ENCODE assay signal across 1 cellular context in the genomic region with DNA sequence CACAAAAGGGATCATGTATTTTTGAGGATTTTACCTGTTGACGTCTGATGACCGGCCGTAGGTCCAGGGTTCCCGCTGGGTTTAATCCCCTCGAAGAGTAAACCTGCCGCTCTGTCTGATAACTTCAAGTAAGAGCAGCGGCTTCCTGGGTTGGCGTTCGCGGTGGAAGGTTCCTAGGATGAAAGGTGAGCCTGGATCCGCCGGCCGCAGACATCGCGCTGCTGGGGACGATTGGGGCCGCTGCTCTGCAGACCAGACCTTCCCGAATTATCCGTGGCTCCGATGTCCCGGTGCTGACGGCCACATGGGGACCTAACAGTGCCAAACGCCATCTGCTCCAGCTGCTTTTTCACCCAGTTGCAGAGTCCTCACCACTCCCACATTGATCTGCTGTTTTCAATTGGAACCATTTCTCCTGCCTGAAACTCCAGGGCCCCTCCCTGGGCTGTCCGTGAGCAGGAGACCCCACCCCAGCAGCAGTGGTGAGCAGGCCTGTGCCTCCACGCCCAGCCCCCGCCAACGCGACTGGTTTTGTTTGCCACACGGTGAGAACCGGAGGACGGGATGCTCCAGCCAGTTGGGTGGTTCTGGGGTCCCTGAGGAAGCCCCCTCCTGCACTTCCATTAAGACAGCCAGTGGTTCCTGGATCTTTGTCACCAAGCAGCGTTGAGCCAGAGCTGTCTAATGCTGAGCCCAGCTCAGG.
TF ChIP-seq lines count a peak whose summit lies in the region.

No MANE protein-coding gene starts in this region.

TF ChIP-seq in K562, 482 proteins besides CTCF, POLR2A, EP300 and RAD21:
- TF ChIP-seq ZNF212 (CRISPR knock-in tag; IDR thresholded peaks at IDR 0.05) (no peak), BRD4 (IDR thresholded peaks at IDR 0.05) (no peak), SRF (CRISPR knock-in tag; IDR thresholded peaks at IDR 0.05) (no peak), ZFP30 (CRISPR knock-in tag; IDR thresholded peaks at IDR 0.05; ENCODE audit: borderline replicate concordance) (no peak), ILK (tag; IDR thresholded peaks at IDR 0.05; ENCODE audit: borderline replicate concordance, low read depth) (no peak), SETDB1 (IDR thresholded peaks at IDR 0.05; ENCODE audit: low read length) (no peak), RBM22 (IDR thresholded peaks at IDR 0.05; ENCODE audit: low read depth, low read length, poor library complexity, severe bottlenecking) (peak; percentile 64), POLR2H (tag; IDR thresholded peaks at IDR 0.05; ENCODE audit: low read depth) (no peak), PHF8 (IDR thresholded peaks at IDR 0.05; ENCODE audit: borderline replicate concordance, low read length) (no peak), ZZZ3 (IDR thresholded peaks at IDR 0.05) (no peak), POLR2G (IDR thresholded peaks at IDR 0.05; ENCODE audit: low read depth, low read length) (peak; percentile 9; the same call in 1 of the 2 replicates), MBD2 (IDR thresholded peaks at IDR 0.05; ENCODE audit: borderline replicate concordance, low read depth) (no peak), KAT2B (IDR thresholded peaks at IDR 0.05; ENCODE audit: low read depth, low read length) (no peak), L3MBTL2 (IDR thresholded peaks at IDR 0.05) (no peak)
- TF ChIP-seq, protein P1, sequence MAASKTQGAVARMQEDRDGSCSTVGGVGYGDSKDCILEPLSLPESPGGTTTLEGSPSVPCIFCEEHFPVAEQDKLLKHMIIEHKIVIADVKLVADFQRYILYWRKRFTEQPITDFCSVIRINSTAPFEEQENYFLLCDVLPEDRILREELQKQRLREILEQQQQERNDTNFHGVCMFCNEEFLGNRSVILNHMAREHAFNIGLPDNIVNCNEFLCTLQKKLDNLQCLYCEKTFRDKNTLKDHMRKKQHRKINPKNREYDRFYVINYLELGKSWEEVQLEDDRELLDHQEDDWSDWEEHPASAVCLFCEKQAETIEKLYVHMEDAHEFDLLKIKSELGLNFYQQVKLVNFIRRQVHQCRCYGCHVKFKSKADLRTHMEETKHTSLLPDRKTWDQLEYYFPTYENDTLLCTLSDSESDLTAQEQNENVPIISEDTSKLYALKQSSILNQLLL (CRISPR knock-in tag; IDR thresholded peaks at IDR 0.05; ENCODE audit: borderline replicate concordance), result no peak
